1 cellular context compared by ENCODE assay signal in the genomic region with DNA sequence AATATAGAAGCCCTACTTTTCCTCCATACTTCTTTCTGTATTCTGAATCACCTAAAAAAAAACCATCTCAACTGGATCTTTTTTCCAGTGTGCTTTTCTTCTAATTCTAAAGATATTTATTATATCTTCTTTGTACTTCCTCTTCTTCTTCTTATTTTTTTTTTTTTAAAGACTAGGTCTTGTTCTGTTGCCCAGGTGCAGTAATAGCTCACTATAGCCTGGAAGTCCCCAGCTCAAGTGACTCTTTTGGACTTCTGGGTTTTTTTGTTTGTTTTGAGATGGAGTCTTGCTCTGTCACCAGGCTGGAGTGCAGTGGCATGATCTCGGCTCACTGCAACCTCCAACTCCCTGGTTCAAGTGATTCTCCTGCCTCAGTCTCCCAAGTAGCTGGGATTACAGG.
TF ChIP-seq lines count a peak whose summit lies in the region.

No MANE protein-coding gene starts in this region.

TF ChIP-seq in GM12878, 131 proteins besides CTCF, POLR2A, EP300 and RAD21:
- TF ChIP-seq RELB (IDR thresholded peaks at IDR 0.05; ENCODE audit: low read depth) (0 out of 2 replicates have a peak, but pooled peaks have one; percentile 24), ZNF384 (IDR thresholded peaks at IDR 0.05; ENCODE audit: borderline replicate concordance, low read depth, low read length) (peak; percentile 61)
